Comparison of ENCODE assay signal across 29 cellular contexts in the genomic region with DNA sequence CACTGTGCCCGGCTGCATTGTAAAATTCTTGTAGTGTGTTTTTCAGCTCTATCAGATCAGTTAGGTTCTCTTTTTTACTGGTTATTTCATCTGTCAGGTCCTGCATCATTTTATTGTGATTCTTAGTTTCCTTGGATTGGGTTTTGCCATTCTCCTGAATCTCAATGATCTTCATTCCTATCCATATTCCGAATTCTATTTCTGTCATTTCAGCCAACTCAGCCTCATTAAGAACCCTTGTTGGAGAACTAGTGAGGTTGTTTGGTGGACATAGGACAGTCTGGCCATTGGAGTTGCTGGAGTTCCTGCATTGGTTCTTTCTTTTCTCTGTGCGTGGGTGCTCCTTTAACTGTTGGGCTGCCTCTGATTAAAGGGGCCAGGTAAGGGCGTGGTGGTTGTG.
"Had no signal": no experiment of that assay in that cellular context is flagged by ENCODE, and none has a peak within 500 bp of the region (broad histone marks: within the 10 kb centered on the region; RNA-seq: fewer than 3 reads in every experiment).

No MANE protein-coding gene starts in this region.

- H3K27ac ChIP-seq: colonic mucosa, coronary artery, dorsolateral prefrontal cortex, epithelial cell of prostate, esophagus muscularis mucosa, esophagus squamous epithelium, foreskin keratinocyte, gastrocnemius medialis, gastroesophageal sphincter, heart left ventricle, heart right ventricle had no signal

- H3K9me3 ChIP-seq: colonic mucosa, esophagus muscularis mucosa, esophagus squamous epithelium, gastrocnemius medialis, gastroesophageal sphincter, heart left ventricle, heart right ventricle had no signal

- FAIRE-seq: colon, endometrium, endothelial cell of umbilical vein, frontal cortex had no signal

- H3K4me3 Mint-ChIP-seq: dendritic cell treated with granulocyte-macrophage colony-stimulating factor and Interleukin-4, amounts not matched to agents 40 ng/mL and 50 ng/mL, for 4 days; effector memory CD8-positive, alpha-beta T cell; endodermal cell had no signal

- H3K9me3 Mint-ChIP-seq: dendritic cell treated with granulocyte-macrophage colony-stimulating factor and Interleukin-4, amounts not matched to agents 40 ng/mL and 50 ng/mL, for 4 days; effector memory CD8-positive, alpha-beta T cell had no signal

- H3K36me3 ChIP-seq: colonic mucosa, esophagus muscularis mucosa, esophagus squamous epithelium, gastrocnemius medialis, gastroesophageal sphincter, heart left ventricle, heart right ventricle had no signal

- H3K4me1 ChIP-seq: colonic mucosa had no signal

- H3K4me1 Mint-ChIP-seq: endodermal cell had no signal

- H3K27me3 ChIP-seq: colonic mucosa, dorsolateral prefrontal cortex, esophagus muscularis mucosa, esophagus squamous epithelium, gastrocnemius medialis, gastroesophageal sphincter, heart right ventricle had no signal

- ATAC-seq: effector memory CD8-positive, alpha-beta T cell; esophagus mucosa; foreskin keratinocyte; gastrocnemius medialis; gastroesophageal sphincter; heart left ventricle; heart right ventricle had no signal

- H3K27ac Mint-ChIP-seq: dendritic cell treated with granulocyte-macrophage colony-stimulating factor and Interleukin-4, amounts not matched to agents 40 ng/mL and 50 ng/mL, for 4 days; effector memory CD8-positive, alpha-beta T cell; endodermal cell had no signal

- DNase-seq: colonic mucosa; cortex of kidney; dermis blood vessel endothelial cell; dorsolateral prefrontal cortex; effector CD4-positive, alpha-beta T cell; effector CD8-positive, alpha-beta T cell; effector memory CD4-positive, alpha-beta T cell; effector memory CD8-positive, alpha-beta T cell; erythroblast; esophagus squamous epithelium; foreskin fibroblast; foreskin keratinocyte; foreskin melanocyte; gastrocnemius medialis; glutamatergic neuron; head of caudate nucleus; heart left ventricle; heart right ventricle had no signal

- H3K4me3 ChIP-seq: colonic mucosa, coronary artery, dorsolateral prefrontal cortex, esophagus muscularis mucosa, esophagus squamous epithelium, gastrocnemius medialis, gastroesophageal sphincter, heart left ventricle, heart right ventricle had no signal
